8 cellular contexts compared by ENCODE assay signal in the genomic region with DNA sequence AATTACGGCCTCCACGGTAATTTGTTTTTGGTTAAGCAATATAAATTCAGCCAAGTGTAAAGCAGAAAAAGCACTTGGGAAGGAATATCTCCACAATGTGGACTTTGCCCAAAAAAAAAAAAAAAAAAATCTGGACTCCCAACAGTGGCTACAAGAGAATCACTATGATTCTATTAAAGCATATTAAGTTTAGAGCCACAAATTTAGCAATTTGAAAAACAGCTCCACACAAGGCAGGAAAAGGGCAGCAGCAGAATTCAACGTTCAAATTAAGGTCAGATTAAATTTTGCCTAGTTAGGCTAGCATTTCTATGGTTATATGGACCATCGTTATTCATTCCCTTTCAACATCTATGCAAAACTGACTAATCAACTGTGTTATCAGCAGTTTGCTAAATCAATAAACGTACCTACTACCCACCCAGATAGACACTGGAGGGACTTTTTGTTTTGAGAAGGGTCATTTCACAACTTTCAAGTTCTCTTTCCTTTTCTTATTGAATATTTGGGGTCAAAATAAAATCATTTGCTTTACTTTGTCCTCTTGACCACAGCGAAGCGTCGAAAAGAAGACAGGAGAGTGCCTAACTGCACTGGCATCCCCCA. TPM values are rescaled to one million over a fixed set of nuclear protein-coding genes. Genes with fewer than 3 reads are reported as not detected.
DNase-seq lines count a peak whose midpoint lies in the region; ATAC-seq and TF ChIP-seq lines count a peak whose summit lies in the region.

No MANE protein-coding gene starts in this region.

- peaks cover 14% of the 10 kb centered on the region for H3K4me1 ChIP-seq in CD4-positive, CD25-positive, alpha-beta regulatory T cell (ENCODE audit: control insufficient read depth, insufficient read depth, low read length, poor library complexity, severe bottlenecking)
- H3K4me1 ChIP-seq in PC-9 (replicated peaks; ENCODE audit: insufficient read depth), result peaks cover 44% of the 10 kb centered on the region
- peaks cover 8 to 37% (median 21%) of the 10 kb centered on the region in 6 donors for H3K4me1 ChIP-seq in spleen

- no peak for ATAC-seq in CD4-positive, CD25-positive, alpha-beta regulatory T cell (ENCODE audit: low read depth in 2 of 2)
- peak; percentile 0 for ATAC-seq in GM21515 (IDR thresholded peaks at IDR 0.05; ENCODE audit: unreplicated experiment)
- ATAC-seq in HG02981 (IDR thresholded peaks at IDR 0.05; ENCODE audit: unreplicated experiment), result no peak

- no peaks in the 10 kb centered on the region for H3K27me3 Mint-ChIP-seq in CD4-positive, CD25-positive, alpha-beta regulatory T cell

- peaks cover 38% of the 10 kb centered on the region for H3F3A ChIP-seq in PC-9 (ENCODE audit: insufficient read depth, low read depth)

- H3K4me2 ChIP-seq in PC-9, result peak overlapping the region; percentile 83

- peak overlapping the region; percentile 91 for H3K4me3 ChIP-seq in CD4-positive, CD25-positive, alpha-beta regulatory T cell (ENCODE audit: low read depth, low read length)
- H3K4me3 ChIP-seq in PC-9 (peak overlapping the region; percentile 77), foreskin fibroblast (ENCODE audit: low read depth in 1 of 2, low read length in 2 of 2) (peak overlapping the region; percentile 80 to 94), spleen (peak overlapping the region; percentile 60 to 96 (median 82))

- H3K27ac ChIP-seq in CD4-positive, CD25-positive, alpha-beta regulatory T cell (ENCODE audit: insufficient read depth, low read length, poor library complexity, severe bottlenecking), result peak overlapping the region; percentile 87
- H3K27ac ChIP-seq in PC-9, result no peak overlapping the region
- H3K27ac ChIP-seq in spleen, result peak overlapping the region; percentile 81 to 99 (median 94)

- H3K36me3 Mint-ChIP-seq in CD4-positive, CD25-positive, alpha-beta regulatory T cell, result peaks cover 24% of the 10 kb centered on the region

- WGBS in spleen, 5 donors, result 23 to 30% (median 25%) methylated on average over 8 of the region's 8 CpGs

- CTCF ChIA-PET in PC-9 (lab: Charles Lee), result no interaction called here

- H3K4me1 Mint-ChIP-seq in CD4-positive, CD25-positive, alpha-beta regulatory T cell, result peaks cover 23 to 59% (median 41%) of the 10 kb centered on the region in 4 donors

- no peaks in the 10 kb centered on the region for H3K9me2 ChIP-seq in PC-9 (ENCODE audit: insufficient read depth)

- DNase-seq in CD4-positive, CD25-positive, alpha-beta regulatory T cell, result no peak
- DNase-seq in PC-9, result no peak
- no peak for DNase-seq in foreskin fibroblast
- DNase-seq in spleen, result no peak
- DNase-seq in posterior cingulate gyrus, result no peak
- no peak for DNase-seq in ureter (ENCODE audit: low spot score)

- POLR2A ChIA-PET in PC-9 (lab: Charles Lee; ENCODE audit: unreplicated experiment), result interaction anchor here (0.5 kb wide), 1 partner anchor 283 kb away, joined by 8 read pairs; a partner anchor contains a TSS

- peaks cover 0 to 4% (median 0%) of the 10 kb centered on the region in 7 donors for H3K9me3 Mint-ChIP-seq in CD4-positive, CD25-positive, alpha-beta regulatory T cell

- TF ChIP-seq CTCF in PC-9 (conservative IDR thresholded peaks at IDR 0.05), result no peak
- TF ChIP-seq CTCF in foreskin fibroblast (IDR thresholded peaks at IDR 0.05; ENCODE audit: low read depth, low read length), result no peak
- TF ChIP-seq CTCF in spleen (IDR thresholded peaks at IDR 0.05 in 8 of 11, conservative IDR thresholded peaks at IDR 0.05 in 3 of 11), result no peak

- H3K4me3 Mint-ChIP-seq in CD4-positive, CD25-positive, alpha-beta regulatory T cell, result peak overlapping the region; percentile 92 to 96 (median 92)

- no peaks in the 10 kb centered on the region for H3K9me3 ChIP-seq in CD4-positive, CD25-positive, alpha-beta regulatory T cell (ENCODE audit: control insufficient read depth in 2 of 2, low read length in 2 of 2)
- H3K9me3 ChIP-seq in PC-9 (ENCODE audit: insufficient read depth, low read depth), result peaks cover 4% of the 10 kb centered on the region; the same call in 1 of the 2 replicates
- peaks cover 0 to 6% (median 0%) of the 10 kb centered on the region in 8 donors for H3K9me3 ChIP-seq in spleen

- no peak for TF ChIP-seq POLR2A in spleen (IDR thresholded peaks at IDR 0.05)

- intact Hi-C loops in PC-9 (cut with micrococcal nuclease; ENCODE audit: unreplicated experiment) (loop anchor here (1.0 kb wide), 1 partner anchor 40 kb away; a partner anchor contains a TSS), spleen (cut with DNase I; ENCODE audit: low total_unique reads) (no loop called here), posterior cingulate gyrus (cut with DNase I) (loop anchor here (1.0 kb wide), 1 partner anchor 40 kb away; a partner anchor contains a TSS)

- no TSS peak for BruUV-seq in PC-9 (replicated peaks; lab: Mats Ljungman, UMichigan)

- H3K36me3 ChIP-seq in CD4-positive, CD25-positive, alpha-beta regulatory T cell (ENCODE audit: control insufficient read depth, insufficient read depth, low read length), result peaks cover 20% of the 10 kb centered on the region
- H3K36me3 ChIP-seq in PC-9 (ENCODE audit: low read depth) (peaks cover 35% of the 10 kb centered on the region), spleen (peaks cover 0 to 47% (median 7%) of the 10 kb centered on the region in 6 donors)

- no peaks in the 10 kb centered on the region for H4K20me1 ChIP-seq in PC-9 (ENCODE audit: insufficient read depth)

- peak overlapping the region; percentile 71 to 92 (median 87) for H3K27ac Mint-ChIP-seq in CD4-positive, CD25-positive, alpha-beta regulatory T cell

- no peaks in the 10 kb centered on the region for H3K27me3 ChIP-seq in CD4-positive, CD25-positive, alpha-beta regulatory T cell (ENCODE audit: control insufficient read depth, insufficient read depth, low read length)
- H3K27me3 ChIP-seq in PC-9 (ENCODE audit: insufficient read depth, low read depth) (no peaks in the 10 kb centered on the region), spleen (replicated peaks in 1 of 7) (no peaks in the 10 kb centered on the region)

- H2AFZ ChIP-seq in PC-9, result no peak overlapping the region; the same call in 1 of the 2 replicates

- peaks cover 65% of the 10 kb centered on the region for H3K79me2 ChIP-seq in PC-9 (ENCODE audit: low read depth)

RNA-seq across cellular contexts. Expression of a gene that starts 1.0 kb away (rescaled TPM):
- 57.3 TPM for total RNA-seq in CD4-positive, CD25-positive, alpha-beta regulatory T cell
- 10 to 100 TPM; 18.5 to 24.2 (median 20.5) TPM for polyA plus RNA-seq in CD4-positive, CD25-positive, alpha-beta regulatory T cell
- total RNA-seq in PC-9 (2021), result 14.4 and 18.1 TPM in 2 replicates
- 10 to 100 TPM; 20.0 to 33.6 (median 24.3) TPM for total RNA-seq in spleen
- polyA plus RNA-seq in spleen, result 1 to 10 TPM; 3.7 to 5.1 (median 4.5) TPM
- 36.0 TPM for total RNA-seq in ureter

RNA-seq across cellular contexts. Expression of a gene that starts 40.0 kb away (rescaled TPM):
- total RNA-seq in CD4-positive, CD25-positive, alpha-beta regulatory T cell, result 30.2 TPM
- 10 to 100 TPM; 69.7 to 81.8 (median 71.8) TPM for polyA plus RNA-seq in CD4-positive, CD25-positive, alpha-beta regulatory T cell
- total RNA-seq in PC-9 (2021), result 25.7 and 39.5 TPM in 2 replicates
- 10 to 100 TPM; 16.3 to 27.2 (median 17.6) TPM for total RNA-seq in spleen
- 10 to 100 TPM; 16.3 to 19.6 (median 16.7) TPM for polyA plus RNA-seq in spleen
- total RNA-seq in ureter, result 24.5 TPM
